ENCODE assay signal across 8 cellular contexts in the genomic region with DNA sequence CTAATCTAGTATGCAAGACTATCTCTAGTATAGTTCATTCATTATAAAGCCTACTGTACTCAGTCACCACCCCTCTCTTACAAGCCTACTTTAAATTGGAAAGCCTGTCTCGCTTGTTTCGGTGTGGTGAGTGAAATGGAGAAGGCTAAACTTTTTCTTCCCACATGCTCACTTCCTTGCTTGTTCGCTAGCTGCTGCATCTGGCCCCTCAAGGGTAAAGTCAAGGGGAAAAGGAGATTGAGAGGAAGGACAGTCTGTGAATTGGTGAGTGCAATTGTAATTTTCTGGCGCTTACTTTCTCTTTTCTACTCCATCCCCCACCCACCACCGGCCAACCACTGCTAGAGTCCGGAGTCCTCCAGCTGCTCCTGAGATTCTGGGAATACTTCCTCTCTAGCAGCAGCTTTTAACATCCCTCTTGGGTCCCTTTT. TPM values are rescaled to one million over a fixed set of nuclear protein-coding genes. Genes with fewer than 3 reads are reported as not detected.
DNase-seq lines count a peak whose midpoint lies in the region; ATAC-seq and TF ChIP-seq lines count a peak whose summit lies in the region.

No MANE protein-coding gene starts in this region.

- ATAC-seq in GM21423 (IDR thresholded peaks at IDR 0.05; ENCODE audit: unreplicated experiment): peak; percentile 52
- ATAC-seq in HG03571 (IDR thresholded peaks at IDR 0.05; ENCODE audit: unreplicated experiment): peak; percentile 50

- DNase-seq in GM12865 (ENCODE audit: low read depth) (peak; percentile 85), glutamatergic neuron (peak; percentile 65), islet precursor cell (no peak), esophagus muscularis mucosa (ENCODE audit: extremely low spot score) (no peak), NCI-H69 (lab: John Stamatoyannopoulos, UW) (no peak), cortex of kidney (lab: John Stamatoyannopoulos, UW) (no peak)

- H3K27me3 ChIP-seq in esophagus muscularis mucosa: no peaks in the 10 kb centered on the region

- no peaks in the 10 kb centered on the region for H3K36me3 ChIP-seq in esophagus muscularis mucosa

- no peak overlapping the region for H3K27ac Mint-ChIP-seq in glutamatergic neuron (ENCODE audit: unreplicated experiment)

- no peak for TF ChIP-seq EP300 in esophagus muscularis mucosa (IDR thresholded peaks at IDR 0.05)

- no peak for TF ChIP-seq POLR2A in esophagus muscularis mucosa (IDR thresholded peaks at IDR 0.05; ENCODE audit: low read depth)

- 64% methylated on average over 6 of the region's 6 CpGs for WGBS in esophagus muscularis mucosa

- H3K4me3 Mint-ChIP-seq in glutamatergic neuron (ENCODE audit: unreplicated experiment): peak overlapping the region; percentile 20

- no peaks in the 10 kb centered on the region for H3K36me3 Mint-ChIP-seq in glutamatergic neuron (ENCODE audit: unreplicated experiment)

- peaks cover 10% of the 10 kb centered on the region for H3K27me3 Mint-ChIP-seq in glutamatergic neuron (ENCODE audit: unreplicated experiment)

- H3K4me3 ChIP-seq in GM12865 (ENCODE audit: low read depth, low read length): peak overlapping the region; percentile 49
- peak overlapping the region in 1 of 4 donors; percentile 4 for H3K4me3 ChIP-seq in esophagus muscularis mucosa

- peaks cover 8% of the 10 kb centered on the region for H3K9me3 Mint-ChIP-seq in glutamatergic neuron (ENCODE audit: unreplicated experiment)

- no peak for TF ChIP-seq CTCF in GM12865 (IDR thresholded peaks at IDR 0.05; ENCODE audit: insufficient read depth, low read depth, low read length, missing control alignments)
- no peak for TF ChIP-seq CTCF in glutamatergic neuron (IDR thresholded peaks at IDR 0.05; ENCODE audit: partially characterized antibody, unreplicated experiment)
- TF ChIP-seq CTCF in esophagus muscularis mucosa (IDR thresholded peaks at IDR 0.05): no peak

- no peak overlapping the region for H3K27ac ChIP-seq in esophagus muscularis mucosa (replicated peaks in 1 of 4)

- H3K9me3 ChIP-seq in esophagus muscularis mucosa: no peaks in the 10 kb centered on the region

- H3K4me1 ChIP-seq in esophagus muscularis mucosa: no peaks in the 10 kb centered on the region

- intact Hi-C loops in esophagus muscularis mucosa (cut with DNase I): no loop called here

- peaks cover 5% of the 10 kb centered on the region for H3K4me1 Mint-ChIP-seq in glutamatergic neuron (ENCODE audit: low read depth, unreplicated experiment)

RNA-seq across cellular contexts. Expression of a gene that starts 12.1 kb away (rescaled TPM):
- total RNA-seq in glutamatergic neuron (ENCODE audit: unreplicated experiment) (1.4 TPM), esophagus muscularis mucosa (10 to 100 TPM in 1 of 4 donors, 1 to 10 TPM in 3; 7.5 to 21.0 (median 7.9) TPM)

RNA-seq across cellular contexts. Expression of a gene that starts 25.0 kb away (rescaled TPM):
- total RNA-seq in glutamatergic neuron (ENCODE audit: unreplicated experiment) (not detected), esophagus muscularis mucosa (under 1 TPM in 2 of 4 donors, not detected in 2; 0.26 to 0.66 TPM)

Comparison
In these comparisons a context has a peak if more than half of its experiments do, and no peak if none do; other contexts are left out.
1. DNase-seq: peak in GM12865 (single experiment) and glutamatergic neuron (single experiment); none in islet precursor cell (single experiment), esophagus muscularis mucosa (single experiment), NCI-H69 (single experiment) and cortex of kidney (single experiment).